ENCODE assay signal across 9 cellular contexts in genomic region chr14:50395448-50395847, GRCh38. TPM values are rescaled to one million over a fixed set of nuclear protein-coding genes. Genes with fewer than 3 reads are reported as not detected.
DNase-seq lines count a peak whose midpoint lies in the region; ATAC-seq and TF ChIP-seq lines count a peak whose summit lies in the region.
"Had no signal": no experiment of that assay in that cellular context is flagged by ENCODE, and none has a peak within 500 bp of the region (broad histone marks: within the 10 kb centered on the region; RNA-seq: fewer than 3 reads in every experiment).

No MANE protein-coding gene starts in this region.

- peaks cover 8 to 16% (median 12%) of the 10 kb centered on the region in 4 donors for H3K4me1 Mint-ChIP-seq in CD4-positive, alpha-beta memory T cell

- no peak overlapping the region for H3K4me3 ChIP-seq in CD4-positive, alpha-beta memory T cell (ENCODE audit: low read length in 2 of 2)
- H3K4me3 ChIP-seq in epithelial cell of proximal tubule (ENCODE audit: low read depth, low read length) (peak overlapping the region; percentile 74), ovary (peak overlapping the region; percentile 55), OCI-LY7 (ENCODE audit: low read depth, low read length, poor library complexity, severe bottlenecking) (no peak overlapping the region)

- no peak overlapping the region for H2AFZ ChIP-seq in OCI-LY7 (ENCODE audit: low read length)

- no peaks in the 10 kb centered on the region for H3K9me3 ChIP-seq in CD4-positive, alpha-beta memory T cell (ENCODE audit: control insufficient read depth in 1 of 2, low read length in 2 of 2)
- no peaks in the 10 kb centered on the region for H3K9me3 ChIP-seq in ovary
- H3K9me3 ChIP-seq in OCI-LY7 (ENCODE audit: low read length): no peaks in the 10 kb centered on the region

- DNase-seq in CD4-positive, alpha-beta memory T cell: no peak
- DNase-seq in NCI-H2171 treated with DMSO at 0.1 percent for 48 hours (lab: John Stamatoyannopoulos, UW): peak; percentile 30
- no peak for DNase-seq in epithelial cell of proximal tubule (ENCODE audit: low read depth)
- DNase-seq in ovary: peak; percentile 46 to 71 (median 69)
- DNase-seq in OCI-LY7 (ENCODE audit: low spot score): no peak
- DNase-seq in epidermal melanocyte (ENCODE audit: insufficient read length, low spot score): no peak
- DNase-seq in SW 1271 (lab: John Stamatoyannopoulos, UW): no peak
- DNase-seq: SIG-M5 had no signal

- CTCF ChIA-PET in CD4-positive, alpha-beta memory T cell (lab: Charles Lee; ENCODE audit: partially characterized antibody): interaction anchor here (0.6 to 1.9 kb wide), 2 partner anchors 74 to 552 kb away, joined by 3 to 14 read pairs; no protein-coding TSS in a partner anchor
- CTCF ChIA-PET in OCI-LY7 (lab: Charles Lee; ENCODE audit: unreplicated experiment): no interaction called here

- H3K9me2 ChIP-seq in OCI-LY7 (ENCODE audit: insufficient read depth, low read length): no peaks in the 10 kb centered on the region

- no peaks in the 10 kb centered on the region for H4K20me1 ChIP-seq in OCI-LY7 (ENCODE audit: insufficient read depth, low read length)

- no peak overlapping the region for H3K27ac ChIP-seq in CD4-positive, alpha-beta memory T cell (ENCODE audit: low read depth, low read length)
- H3K27ac ChIP-seq in ovary (peak overlapping the region in 1 of 2 donors; percentile 90), OCI-LY7 (ENCODE audit: low read depth, low read length, poor library complexity, severe bottlenecking) (no peak overlapping the region)

- no peak overlapping the region for H3K27ac Mint-ChIP-seq in CD4-positive, alpha-beta memory T cell

- H3K36me3 Mint-ChIP-seq in CD4-positive, alpha-beta memory T cell: no peaks in the 10 kb centered on the region

- H3K36me3 ChIP-seq in CD4-positive, alpha-beta memory T cell (ENCODE audit: insufficient read depth, low read length): no peaks in the 10 kb centered on the region
- no peaks in the 10 kb centered on the region for H3K36me3 ChIP-seq in ovary
- no peaks in the 10 kb centered on the region for H3K36me3 ChIP-seq in OCI-LY7 (ENCODE audit: insufficient read depth, low read length)

- no peaks in the 10 kb centered on the region for H3K27me3 ChIP-seq in CD4-positive, alpha-beta memory T cell (ENCODE audit: insufficient read depth, low read length)
- H3K27me3 ChIP-seq in ovary: no peaks in the 10 kb centered on the region

- peaks cover 0 to 1% (median 0%) of the 10 kb centered on the region in 8 donors for H3K9me3 Mint-ChIP-seq in CD4-positive, alpha-beta memory T cell

- intact Hi-C loops in CD4-positive, alpha-beta memory T cell (cut with micrococcal nuclease): no loop called here
- intact Hi-C loops in ovary (cut with DNase I): loop anchor here in 3 of 4 donors (10.0 kb wide), 3 partner anchors 51 to 139 kb away; partner anchors contain the start of gene MAP4K5 (in 1 of the 3)
- intact Hi-C loops in OCI-LY7 (cut with micrococcal nuclease; ENCODE audit: unreplicated experiment): no loop called here

- WGBS in ovary, 3 donors: 24 to 27% (median 25%) methylated on average over 5 of the region's 5 CpGs

- H3K4me2 ChIP-seq in OCI-LY7 (ENCODE audit: low read length): no peak overlapping the region; the same call in 1 of the 2 replicates

- peaks cover 14% of the 10 kb centered on the region for H3K4me1 ChIP-seq in CD4-positive, alpha-beta memory T cell (ENCODE audit: insufficient read depth, low read length)
- H3K4me1 ChIP-seq in ovary (ENCODE audit: insufficient read depth) (peaks cover 16% of the 10 kb centered on the region), OCI-LY7 (ENCODE audit: insufficient read depth, low read length, poor library complexity, severe bottlenecking) (peaks cover 12% of the 10 kb centered on the region)

- TF ChIP-seq POLR2A in ovary (IDR thresholded peaks at IDR 0.05): no peak

- no peak for TF ChIP-seq CTCF in epithelial cell of proximal tubule (conservative IDR thresholded peaks at IDR 0.05; ENCODE audit: low read depth, low read length)
- TF ChIP-seq CTCF in ovary (IDR thresholded peaks at IDR 0.05): no peak
- no peak for TF ChIP-seq CTCF in OCI-LY7 (conservative IDR thresholded peaks at IDR 0.05; ENCODE audit: low read length)

- POLR2A ChIA-PET in CD4-positive, alpha-beta memory T cell (lab: Charles Lee; ENCODE audit: partially characterized antibody): interaction anchor here (4.8 kb wide), 1 partner anchor 32 kb away, joined by 28 read pairs; no protein-coding TSS in a partner anchor
- POLR2A ChIA-PET in OCI-LY7 (lab: Charles Lee): no interaction called here

- no TSS peak for BruUV-seq in OCI-LY7 (replicated peaks; lab: Mats Ljungman, UMichigan)

- TF ChIP-seq EP300 in ovary (IDR thresholded peaks at IDR 0.05): no peak

- peaks cover 0 to 2% of the 10 kb centered on the region in 2 donors for H3K27me3 Mint-ChIP-seq in CD4-positive, alpha-beta memory T cell

- H3K4me3 Mint-ChIP-seq in CD4-positive, alpha-beta memory T cell: peak overlapping the region in 7 of 8 donors; percentile 11 to 97 (median 90)

- H3K79me2 ChIP-seq in OCI-LY7 (ENCODE audit: insufficient read depth, low read depth, low read length): no peaks in the 10 kb centered on the region

- ATAC-seq in GM19455 (IDR thresholded peaks at IDR 0.05; ENCODE audit: unreplicated experiment): no peak

RNA-seq across cellular contexts. Expression of gene CDKL1, which starts 1.2 kb away (rescaled TPM):
- total RNA-seq in CD4-positive, alpha-beta memory T cell: 1 to 10 TPM; 6.4 to 6.5 TPM
- 10 to 100 TPM in 1 of 2 donors, 1 to 10 TPM in 1; 1.6 to 12.0 TPM for polyA plus RNA-seq in CD4-positive, alpha-beta memory T cell
- total RNA-seq in epithelial cell of proximal tubule (23.0 and 47.4 TPM in 2 replicates), ovary (10 to 100 TPM; 17.6 to 69.3 (median 34.1) TPM), OCI-LY7 (2022) (0.22 and 0.36 TPM in 2 replicates)
- 10 to 100 TPM; 11.9 to 18.5 TPM for polyA plus RNA-seq in ovary
- 0.09 TPM in 1 of 2 replicates, not detected in the other for total RNA-seq in OCI-LY7 (2014; rRNA removed; shearing (Covaris generic))

Comparison
In these comparisons a context has a peak if more than half of its experiments do, and no peak if none do; other contexts are left out.
1. DNase-seq: peak in NCI-H2171 treated with DMSO at 0.1 percent for 48 hours (single experiment) and ovary (5 of 5); none in CD4-positive, alpha-beta memory T cell (0 of 5), epithelial cell of proximal tubule (single experiment), OCI-LY7 (single experiment), epidermal melanocyte (single experiment) and SW 1271 (0 of 2).
2. H3K4me3 ChIP-seq: peak in epithelial cell of proximal tubule (single experiment) and ovary (single experiment); none in CD4-positive, alpha-beta memory T cell (0 of 2) and OCI-LY7 (single experiment).
3. RNA of gene CDKL1, which starts 1.2 kb away (total RNA-seq): 23.0 to 47.4 TPM in epithelial cell of proximal tubule, 17.6 to 69.3 TPM in ovary and 6.4 to 6.5 TPM in CD4-positive, alpha-beta memory T cell; 0.09 to 0.36 TPM in OCI-LY7; every median in the first group is over 4 times any median in the second.
4. intact Hi-C loops: an anchor here in ovary (10.0 kb wide); none called in CD4-positive, alpha-beta memory T cell and OCI-LY7.